8 cellular contexts compared by ENCODE assay signal in the genomic region with DNA sequence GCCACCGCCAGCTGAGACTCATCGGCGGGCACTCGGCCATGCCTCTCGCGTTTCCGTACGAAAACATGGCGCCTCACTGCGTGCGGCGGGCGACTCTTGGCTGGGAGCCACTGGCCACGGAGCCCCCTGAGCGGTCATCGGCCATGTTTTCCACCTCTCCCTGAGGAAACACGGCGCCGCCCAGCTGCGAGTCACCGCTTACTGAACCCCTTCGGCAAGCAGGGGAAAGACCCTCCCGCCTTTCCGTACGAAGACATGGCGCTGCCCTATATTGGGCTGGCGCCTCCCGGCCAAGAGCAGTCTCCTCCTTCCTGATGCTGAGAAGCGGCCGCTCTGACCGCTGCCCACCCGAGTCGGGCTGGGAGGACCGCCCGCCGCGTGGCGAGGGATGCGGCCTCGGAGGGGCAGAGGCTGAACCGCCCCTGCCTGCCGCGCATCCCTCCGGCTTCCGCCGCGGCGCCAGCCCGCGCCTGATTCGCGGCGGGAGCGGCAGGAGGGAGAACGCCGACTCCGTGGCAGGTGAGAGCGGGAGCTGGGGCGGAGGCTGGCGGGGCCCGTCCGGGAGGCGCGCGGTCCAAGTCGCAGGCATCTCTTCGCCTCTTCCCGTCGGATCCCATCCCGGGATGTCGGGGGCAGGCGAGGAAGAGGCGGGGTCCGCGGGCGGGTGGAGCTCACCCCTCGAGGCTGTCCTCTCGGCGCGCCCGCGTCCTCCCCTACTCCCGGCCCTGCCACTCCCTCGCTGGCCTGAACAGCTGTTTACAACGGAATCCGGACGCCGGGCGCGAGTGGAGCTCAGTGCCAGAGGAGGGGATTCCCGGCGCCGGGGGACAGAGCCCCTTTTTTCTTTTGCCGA. TPM values are rescaled to one million over a fixed set of nuclear protein-coding genes. Genes with fewer than 3 reads are reported as not detected.
DNase-seq lines count a peak whose midpoint lies in the region; ATAC-seq, FAIRE-seq and TF ChIP-seq lines count a peak whose summit lies in the region.

Gene TCP11L1, plus strand, starts transcription at position 299 of the 853 bp plus-strand sequence. CDS start 4,202 bp downstream, outside the sequence.

- peaks cover 4% of the 10 kb centered on the region for H3K36me3 Mint-ChIP-seq in activated naive CD8-positive, alpha-beta T cell treated with anti-CD3 and anti-CD28 coated beads, Interleukin-2, amount 10 ng/mL, durations not matched to agents 7 days and 5 days

- H3K4me3 ChIP-seq in GM12865 (ENCODE audit: low read depth, low read length) (peak within 1 kb of the TSS; percentile 54), SU-DHL-6 (ENCODE audit: insufficient read depth, low read length, poor library complexity, severe bottlenecking) (peak within 1 kb of the TSS; percentile 75), pancreas (peak within 1 kb of the TSS; percentile 78 to 97 (median 86)), tibial artery (peak within 1 kb of the TSS; percentile 86 to 95)

- TF ChIP-seq CTCF in GM12865 (IDR thresholded peaks at IDR 0.05; ENCODE audit: insufficient read depth, low read depth, low read length, missing control alignments) (no peak), SU-DHL-6 (IDR thresholded peaks at IDR 0.05; ENCODE audit: insufficient read depth, low read length, poor library complexity, severe bottlenecking) (no peak), pancreas (IDR thresholded peaks at IDR 0.05) (no peak), tibial artery (IDR thresholded peaks at IDR 0.05) (no peak)

- no peaks in the 10 kb centered on the region for H3K9me3 ChIP-seq in SU-DHL-6 (ENCODE audit: insufficient read depth, low read length)
- no peaks in the 10 kb centered on the region for H3K9me3 ChIP-seq in pancreas
- H3K9me3 ChIP-seq in tibial artery, result no peaks in the 10 kb centered on the region

- POLR2A ChIA-PET in activated naive CD8-positive, alpha-beta T cell treated with anti-CD3 and anti-CD28 coated beads, Interleukin-2, amount 10 ng/mL, durations not matched to agents 7 days and 5 days (lab: Charles Lee), result interaction anchor here (0.6 to 2.3 kb wide), 11 partner anchors 8 to 456 kb away, joined by 3 to 17 read pairs (median 4); partner anchors contain the start of genes CSTF3, DEPDC7, EIF3M and QSER1

- ATAC-seq in HG02610 (IDR thresholded peaks at IDR 0.05; ENCODE audit: unreplicated experiment) (peak; percentile 79), Right ventricle myocardium superior (ENCODE audit: poor library complexity) (peak; percentile 95), pancreas (peak; percentile 82 to 97 (median 86))
- ATAC-seq in activated naive CD8-positive, alpha-beta T cell treated with anti-CD3 and anti-CD28 coated beads, Interleukin-2, amount 10 ng/mL, durations not matched to agents 7 days and 5 days (ENCODE audit: low read depth), result peak; percentile 83

- H3K4me1 ChIP-seq in pancreas (peaks cover 0 to 3% (median 1%) of the 10 kb centered on the region in 3 donors), tibial artery (peaks cover 0 to 15% (median 8%) of the 10 kb centered on the region in 4 donors)

- peak within 1 kb of the TSS; percentile 91 for H2AFZ ChIP-seq in SU-DHL-6 (ENCODE audit: low read depth, low read length, severe bottlenecking)

- no peaks in the 10 kb centered on the region for H3K27me3 ChIP-seq in SU-DHL-6 (ENCODE audit: low read length)
- no peaks in the 10 kb centered on the region for H3K27me3 ChIP-seq in pancreas
- H3K27me3 ChIP-seq in tibial artery, result no peaks in the 10 kb centered on the region

- peaks cover 13% of the 10 kb centered on the region for H3F3A ChIP-seq in SU-DHL-6 (ENCODE audit: insufficient read depth)

- H3K27ac ChIP-seq in SU-DHL-6 (ENCODE audit: low read depth, low read length) (peak within 1 kb of the TSS; percentile 77), pancreas (peak within 1 kb of the TSS; percentile 95 to 99 (median 96)), tibial artery (peak within 1 kb of the TSS; percentile 95 to 96)

- 0% methylated on average over 62 to 94 of the region's 94 CpGs for WGBS in pancreas, 2 donors

- H3K4me3 Mint-ChIP-seq in activated naive CD8-positive, alpha-beta T cell treated with anti-CD3 and anti-CD28 coated beads, Interleukin-2, amount 10 ng/mL, durations not matched to agents 7 days and 5 days, result peak within 1 kb of the TSS; percentile 90

- no peaks in the 10 kb centered on the region for H3K36me3 ChIP-seq in SU-DHL-6 (ENCODE audit: low read length)
- no peaks in the 10 kb centered on the region for H3K36me3 ChIP-seq in pancreas
- H3K36me3 ChIP-seq in tibial artery, result peaks cover 0 to 6% (median 0%) of the 10 kb centered on the region in 3 donors

- intact Hi-C loops in Right ventricle myocardium superior (cut with DNase I), result no loop called here
- intact Hi-C loops in pancreas (cut with DNase I), result no loop called here
- intact Hi-C loops in tibial artery (cut with DNase I; ENCODE audit: low total_unique reads), result no loop called here

- H3K79me2 ChIP-seq in SU-DHL-6 (ENCODE audit: insufficient read depth, low read length), result no peaks in the 10 kb centered on the region

- peak within 1 kb of the TSS; percentile 87 for H3K9ac ChIP-seq in SU-DHL-6 (ENCODE audit: low read length)

- FAIRE-seq in pancreas (lab: Jason Lieb, UNC), result no peak

- peaks cover 2% of the 10 kb centered on the region for H3K27me3 Mint-ChIP-seq in activated naive CD8-positive, alpha-beta T cell treated with anti-CD3 and anti-CD28 coated beads, Interleukin-2, amount 10 ng/mL, durations not matched to agents 7 days and 5 days

- H3K9me3 Mint-ChIP-seq in activated naive CD8-positive, alpha-beta T cell treated with anti-CD3 and anti-CD28 coated beads, Interleukin-2, amount 10 ng/mL, durations not matched to agents 7 days and 5 days, result no peaks in the 10 kb centered on the region

- H3K27ac Mint-ChIP-seq in activated naive CD8-positive, alpha-beta T cell treated with anti-CD3 and anti-CD28 coated beads, Interleukin-2, amount 10 ng/mL, durations not matched to agents 7 days and 5 days, result peak within 1 kb of the TSS; percentile 92

- DNase-seq in GM12865 (ENCODE audit: low read depth) (peak; percentile 95), NCI-H1048 (lab: John Stamatoyannopoulos, UW) (peak; percentile 23), Right ventricle myocardium superior (peak; percentile 91), pancreas (peak; percentile 59 to 95 (median 92)), tibial artery (peak; percentile 93 to 94)
- peak; percentile 82 for DNase-seq in activated naive CD8-positive, alpha-beta T cell treated with anti-CD3 and anti-CD28 coated beads, Interleukin-2, amount 10 ng/mL, durations not matched to agents 7 days and 5 days

- no peaks in the 10 kb centered on the region for H3K9me2 ChIP-seq in SU-DHL-6 (replicated peaks; ENCODE audit: insufficient read depth, low read length)

- peak within 1 kb of the TSS; percentile 67 for H3K4me2 ChIP-seq in SU-DHL-6 (ENCODE audit: low read depth, low read length, poor library complexity, severe bottlenecking)

- peaks cover 15% of the 10 kb centered on the region for H3K4me1 Mint-ChIP-seq in activated naive CD8-positive, alpha-beta T cell treated with anti-CD3 and anti-CD28 coated beads, Interleukin-2, amount 10 ng/mL, durations not matched to agents 7 days and 5 days

- no peaks in the 10 kb centered on the region for H4K20me1 ChIP-seq in SU-DHL-6 (ENCODE audit: low read depth, low read length)

RNA-seq across cellular contexts. Expression of gene TCP11L1, which starts in this region (rescaled TPM):
- total RNA-seq in activated naive CD8-positive, alpha-beta T cell treated with anti-CD3 and anti-CD28 coated beads, Interleukin-2, amount 10 ng/mL, durations not matched to agents 7 days and 5 days, result 10 to 100 TPM; 21.2 to 21.5 TPM
- total RNA-seq in Right ventricle myocardium superior, result 5.4 TPM
- 10 to 100 TPM in 1 of 6 donors, 1 to 10 TPM in 5; 5.9 to 12.8 (median 8.3) TPM for total RNA-seq in pancreas
- 1 to 10 TPM; 4.1 to 4.6 TPM for polyA plus RNA-seq in pancreas

Comparison
In these comparisons a context has a peak if more than half of its experiments do, and no peak if none do; other contexts are left out.
1. Peak in every context shown above with its lines: DNase-seq, ATAC-seq, H3K4me3 ChIP-seq and H3K27ac ChIP-seq.
2. DNase-seq: peak in every context shown above with its lines; median percentile 95 in GM12865; 94 in tibial artery; 92 in pancreas; 91 in Right ventricle myocardium superior; 82 in activated naive CD8-positive, alpha-beta T cell treated with anti-CD3 and anti-CD28 coated beads, Interleukin-2, amount 10 ng/mL, durations not matched to agents 7 days and 5 days; 23 in NCI-H1048.